Comparison of ENCODE assay signal across 22 cellular contexts in genomic region chr7:49333180-49333881, GRCh38.
DNase-seq lines count a peak whose midpoint lies in the region; ATAC-seq and TF ChIP-seq lines count a peak whose summit lies in the region.
"Had no signal": no experiment of that assay in that cellular context is flagged by ENCODE, and none has a peak within 500 bp of the region (broad histone marks: within the 10 kb centered on the region; RNA-seq: fewer than 3 reads in every experiment).

No MANE protein-coding gene starts in this region.

- H3K27ac ChIP-seq in MM.1S (ENCODE audit: low read length), result peak overlapping the region; percentile 96
- H3K27ac ChIP-seq in Peyer's patch, result no peak overlapping the region
- H3K27ac ChIP-seq: cardiac muscle cell, thoracic aorta, vagina had no signal

- peak overlapping the region; percentile 54 for H3K4me2 ChIP-seq in MM.1S (ENCODE audit: low read depth, low read length)
- H3K4me2 ChIP-seq: smooth muscle cell had no signal

- no peak overlapping the region for H2AFZ ChIP-seq in MM.1S (ENCODE audit: low read length)

- peak overlapping the region; percentile 16; the same call in 1 of the 2 replicates for H3K4me3 ChIP-seq in MM.1S (ENCODE audit: low read length)
- H3K4me3 ChIP-seq in Peyer's patch, result no peak overlapping the region
- H3K4me3 ChIP-seq: cardiac muscle cell, smooth muscle cell, thoracic aorta, vagina had no signal

- TF ChIP-seq POLR2A in Peyer's patch (IDR thresholded peaks at IDR 0.05), result no peak

- H4K20me1 ChIP-seq in MM.1S (ENCODE audit: insufficient read depth, low read length), result no peaks in the 10 kb centered on the region

- peaks cover 32% of the 10 kb centered on the region for H3K4me1 ChIP-seq in MM.1S (ENCODE audit: low read length)
- no peaks in the 10 kb centered on the region for H3K4me1 ChIP-seq in Peyer's patch
- H3K4me1 ChIP-seq: vagina had no signal

- TF ChIP-seq CTCF in MM.1S (IDR thresholded peaks at IDR 0.05; ENCODE audit: low read length) (no peak), Peyer's patch (IDR thresholded peaks at IDR 0.05) (no peak)

- H3K9me2 ChIP-seq in MM.1S (replicated peaks; ENCODE audit: insufficient read depth, low read length), result no peaks in the 10 kb centered on the region

- H3K27me3 ChIP-seq in MM.1S (replicated peaks; ENCODE audit: insufficient read depth, low read length) (no peaks in the 10 kb centered on the region), Peyer's patch (no peaks in the 10 kb centered on the region)
- H3K27me3 ChIP-seq: cardiac muscle cell, vagina had no signal

- peak; percentile 94 for DNase-seq in MM.1S
- DNase-seq in occipital lobe (lab: John Stamatoyannopoulos, UW), result no peak
- DNase-seq in NCI-H2029 (lab: John Stamatoyannopoulos, UW), result no peak
- DNase-seq in NCI-H2081 treated with DMSO at 0.1 percent for 48 hours (lab: John Stamatoyannopoulos, UW), result no peak
- no peak for DNase-seq in Peyer's patch
- DNase-seq: activated naive CD4-positive, alpha-beta T cell treated with anti-CD3 and anti-CD28 coated beads, Interleukin-2, amount 10 ng/mL, durations not matched to agents 7 days and 5 days; activated T-cell treated with anti-CD3 and anti-CD28 coated beads, Interleukin-2, amount 50 U/mL, for 4 hours; COR-L47; DND-41; Karpas-422; NCI-H1930; NCI-H226; stimulated activated naive CD4-positive, alpha-beta T cell had no signal

- ATAC-seq in GM18498 (IDR thresholded peaks at IDR 0.05; ENCODE audit: unreplicated experiment) (peak; percentile 57), GM21515 (IDR thresholded peaks at IDR 0.05; ENCODE audit: unreplicated experiment) (peak; percentile 81), HG03039 (IDR thresholded peaks at IDR 0.05; ENCODE audit: unreplicated experiment) (peak; percentile 53)
- ATAC-seq: activated CD4-positive, CD25-positive, alpha-beta regulatory T cell treated with anti-CD3 and anti-CD28 coated beads, Interleukin-2, amount 50 U/mL, for 24 hours; activated T-cell treated with anti-CD3 and anti-CD28 coated beads, Interleukin-2, amount 50 U/mL, for 4 hours; HCT116 had no signal

- H3F3A ChIP-seq in MM.1S (ENCODE audit: insufficient read depth, low read length), result peaks cover 32% of the 10 kb centered on the region

- H3K36me3 ChIP-seq in MM.1S (replicated peaks; ENCODE audit: insufficient read depth, low read length) (no peaks in the 10 kb centered on the region), Peyer's patch (no peaks in the 10 kb centered on the region)
- H3K36me3 ChIP-seq: cardiac muscle cell, thoracic aorta, vagina had no signal

- H3K9me3 ChIP-seq in MM.1S (replicated peaks; ENCODE audit: insufficient read depth, low read length) (no peaks in the 10 kb centered on the region), Peyer's patch (no peaks in the 10 kb centered on the region)
- H3K9me3 ChIP-seq: thoracic aorta, vagina had no signal

- H3K79me2 ChIP-seq in MM.1S (ENCODE audit: low read length), result no peaks in the 10 kb centered on the region

- peak overlapping the region; percentile 50 for H3K9ac ChIP-seq in MM.1S (ENCODE audit: low read length)
